ENCODE assay signal across 1 cellular context in genomic region chr5:174314261-174314660, GRCh38.
TF ChIP-seq lines count a peak whose summit lies in the region.

No MANE protein-coding gene starts in this region.

TF ChIP-seq in H1, 55 proteins besides CTCF, POLR2A, EP300 and RAD21 (continued from another document):
- TF ChIP-seq GABPA (IDR thresholded peaks at IDR 0.05; ENCODE audit: borderline replicate concordance, insufficient read depth, low read length) (no peak), KDM4A (IDR thresholded peaks at IDR 0.05; ENCODE audit: low read depth, low read length, severe bottlenecking) (no peak)
